ENCODE assay signal across 8 cellular contexts in genomic region chr11:66568124-66568916, GRCh38. TPM values are rescaled to one million over a fixed set of nuclear protein-coding genes. Genes with fewer than 3 reads are reported as not detected.
DNase-seq lines count a peak whose midpoint lies in the region; ATAC-seq, FAIRE-seq and TF ChIP-seq lines count a peak whose summit lies in the region.

CTSF (minus strand) TSS chr11:66568606; CDS start chr11:66568486, 120 bp downstream.

- intact Hi-C loops in activated CD8-positive, alpha-beta T cell treated with anti-CD3 and anti-CD28 coated beads for 36 hours (cut with micrococcal nuclease): no loop called here

- TF ChIP-seq CTCF in A549 (IDR thresholded peaks at IDR 0.05) (no peak), lung (IDR thresholded peaks at IDR 0.05; ENCODE audit: control extremely low read depth, extremely low read depth) (no peak)
- no peak for TF ChIP-seq CTCF in activated CD8-positive, alpha-beta T cell treated with anti-CD3 and anti-CD28 coated beads for 36 hours (IDR thresholded peaks at IDR 0.05)

- H3K4me1 Mint-ChIP-seq in activated CD8-positive, alpha-beta T cell treated with anti-CD3 and anti-CD28 coated beads for 36 hours (ENCODE audit: low read depth): peaks cover 2% of the 10 kb centered on the region

- peaks cover 7 to 11% of the 10 kb centered on the region in 2 donors for H3K27me3 ChIP-seq in duodenal mucosa (ENCODE audit: control insufficient read depth in 1 of 2, insufficient read depth in 2 of 2, low read length in 2 of 2)
- H3K27me3 ChIP-seq in lung (ENCODE audit: control insufficient read depth, insufficient read depth): no peaks in the 10 kb centered on the region

- ATAC-seq in A549: peak; percentile 92 to 95
- ATAC-seq in GM21619 (IDR thresholded peaks at IDR 0.05; ENCODE audit: unreplicated experiment): peak; percentile 58
- ATAC-seq in activated CD8-positive, alpha-beta T cell treated with anti-CD3 and anti-CD28 coated beads for 36 hours: peak; percentile 92
- ATAC-seq in lung (ENCODE audit: insufficient read depth, low FRiP score): peak; percentile 81
- ATAC-seq in GM21381 (IDR thresholded peaks at IDR 0.05; ENCODE audit: unreplicated experiment): no peak

- H3K4me3 Mint-ChIP-seq in activated CD8-positive, alpha-beta T cell treated with anti-CD3 and anti-CD28 coated beads for 36 hours: peak within 1 kb of the TSS; percentile 70

- TF ChIP-seq RAD21 in A549 (conservative IDR thresholded peaks at IDR 0.05 in 1 of 2, IDR thresholded peaks at IDR 0.05 in 1 of 2): no peak

- peak within 1 kb of the TSS; percentile 68 for H3K4me3 ChIP-seq in A549
- H3K4me3 ChIP-seq in duodenal mucosa (ENCODE audit: low read depth in 1 of 2, low read length in 2 of 2): peak within 1 kb of the TSS; percentile 56 to 66
- peak within 1 kb of the TSS; percentile 56 for H3K4me3 ChIP-seq in lung

- TF ChIP-seq EP300 in A549 (IDR thresholded peaks at IDR 0.05): no peak

- 29% methylated on average over 20 of the region's 77 CpGs for WGBS in A549 (ENCODE audit: missing lambda C conversion rate)
- WGBS in lung, 2 donors: 4 to 5% methylated on average over 69 to 77 of the region's 77 CpGs

- H3K36me3 ChIP-seq in duodenal mucosa (ENCODE audit: control insufficient read depth in 1 of 2, insufficient read depth in 2 of 2, low read length in 2 of 2) (no peaks in the 10 kb centered on the region), lung (ENCODE audit: control insufficient read depth in 2 of 2, insufficient read depth in 2 of 2, low read length in 2 of 2) (no peaks in the 10 kb centered on the region)

- H3K9me3 Mint-ChIP-seq in activated CD8-positive, alpha-beta T cell treated with anti-CD3 and anti-CD28 coated beads for 36 hours: no peaks in the 10 kb centered on the region

- CTCF ChIA-PET in A549 (lab: Yijun Ruan, JAX): interaction anchor here (0.9 to 3.1 kb wide), 10 partner anchors 10 to 137 kb away, joined by 3 to 16 read pairs (median 4); partner anchors contain the start of genes CCDC87, CCS, RBM14 and RBM4
- CTCF ChIA-PET in activated CD8-positive, alpha-beta T cell treated with anti-CD3 and anti-CD28 coated beads for 36 hours (lab: Charles Lee): interaction anchor here (1.0 to 4.8 kb wide), 8 partner anchors 10 to 265 kb away, joined by 3 to 22 read pairs (median 4); partner anchors contain the start of genes CCDC87, CCS and RBM4B

- H3K27ac ChIP-seq in A549 (peak within 1 kb of the TSS; percentile 80 to 87), duodenal mucosa (ENCODE audit: low read depth, low read length) (no peak within 1 kb of the TSS), lung (ENCODE audit: low read depth in 1 of 2, low read length in 1 of 2) (peak within 1 kb of the TSS in 1 of 2 donors; percentile 24)

- DNase-seq in A549 (ENCODE audit: low read depth in 1 of 2, low spot score in 1 of 2) (peak; percentile 83 to 97), NCI-H446 (lab: John Stamatoyannopoulos, UW) (peak; percentile 53 to 86), lung (ENCODE audit: low spot score) (peak; percentile 87)
- DNase-seq in activated CD8-positive, alpha-beta T cell treated with anti-CD3 and anti-CD28 coated beads for 36 hours: peak; percentile 73
- DNase-seq in stimulated activated CD8-positive, alpha-beta memory T cell treated with anti-CD3 and anti-CD28 coated beads, Interleukin-12 subunit alpha, Interleukin-12 subunit beta, amount 100 ng/mL, for 4 hours (ENCODE audit: low read depth): peak; percentile 53

- H3K27me3 Mint-ChIP-seq in activated CD8-positive, alpha-beta T cell treated with anti-CD3 and anti-CD28 coated beads for 36 hours: no peaks in the 10 kb centered on the region

- no peak within 1 kb of the TSS for H3K27ac Mint-ChIP-seq in activated CD8-positive, alpha-beta T cell treated with anti-CD3 and anti-CD28 coated beads for 36 hours

- H3K4me2 ChIP-seq in A549: peak within 1 kb of the TSS; percentile 99

- peak; percentile 53 for TF ChIP-seq POLR2A in A549 (IDR thresholded peaks at IDR 0.05; ENCODE audit: low read length)

- POLR2A ChIA-PET in A549 (lab: Yijun Ruan, JAX): interaction anchor here (0.9 to 2.2 kb wide), 5 partner anchors 8 to 89 kb away, joined by 3 to 10 read pairs (median 5); partner anchors contain the start of genes RBM14, RBM4 and ZDHHC24
- POLR2A ChIA-PET in activated CD8-positive, alpha-beta T cell treated with anti-CD3 and anti-CD28 coated beads for 36 hours (lab: Charles Lee): interaction anchor here (0.8 to 2.1 kb wide), 7 partner anchors 14 to 97 kb away, joined by 3 to 6 read pairs (median 3); partner anchors contain the start of gene DPP3

- peaks cover 5% of the 10 kb centered on the region; the same call in 1 of the 3 replicates for H3K4me1 ChIP-seq in A549
- H3K4me1 ChIP-seq in duodenal mucosa (ENCODE audit: control insufficient read depth in 1 of 2, insufficient read depth in 2 of 2, low read length in 2 of 2): peaks cover 3 to 4% of the 10 kb centered on the region in 2 donors
- peaks cover 0 to 5% of the 10 kb centered on the region in 2 donors for H3K4me1 ChIP-seq in lung (ENCODE audit: control insufficient read depth in 2 of 2, insufficient read depth in 2 of 2, low read length in 2 of 2)

- H3K36me3 Mint-ChIP-seq in activated CD8-positive, alpha-beta T cell treated with anti-CD3 and anti-CD28 coated beads for 36 hours (ENCODE audit: low read depth): no peaks in the 10 kb centered on the region

- H3K9ac ChIP-seq in duodenal mucosa (ENCODE audit: low read depth in 1 of 2, low read length in 2 of 2): no peak within 1 kb of the TSS

- no peaks in the 10 kb centered on the region for H3K9me3 ChIP-seq in A549
- H3K9me3 ChIP-seq in duodenal mucosa (ENCODE audit: control insufficient read depth in 1 of 2, low read length in 2 of 2): no peaks in the 10 kb centered on the region
- no peaks in the 10 kb centered on the region for H3K9me3 ChIP-seq in lung (ENCODE audit: control insufficient read depth in 2 of 2, insufficient read depth in 1 of 2, low read length in 1 of 2)

- FAIRE-seq in A549 (lab: Jason Lieb, UNC): peak; percentile 23

TF ChIP-seq in A549, 52 proteins besides CTCF, POLR2A, EP300 and RAD21 (continues in another document):
- no peak for TF ChIP-seq FOSL2 (IDR thresholded peaks at IDR 0.05)
- TF ChIP-seq FOSL2 (CRISPR knock-in tag; IDR thresholded peaks at IDR 0.05): no peak
- peak; percentile 36; the same call in 1 of the 2 replicates for TF ChIP-seq EHF (CRISPR knock-in tag; IDR thresholded peaks at IDR 0.05)
- peak; percentile 92 for TF ChIP-seq USF2 (IDR thresholded peaks at IDR 0.05)
- TF ChIP-seq SMC3 (IDR thresholded peaks at IDR 0.05): no peak
- TF ChIP-seq HMGXB4 (CRISPR knock-in tag; IDR thresholded peaks at IDR 0.05; ENCODE audit: borderline replicate concordance): no peak
- peak; percentile 99 for TF ChIP-seq E2F6 (IDR thresholded peaks at IDR 0.05; ENCODE audit: borderline replicate concordance, low read depth)
- no peak for TF ChIP-seq ZC3H11A (IDR thresholded peaks at IDR 0.05)
- no peak for TF ChIP-seq KDM5A (IDR thresholded peaks at IDR 0.05)
- TF ChIP-seq FOSB (CRISPR knock-in tag; IDR thresholded peaks at IDR 0.05): no peak
- TF ChIP-seq HOXB5 (CRISPR knock-in tag; IDR thresholded peaks at IDR 0.05): peak; percentile 78
- TF ChIP-seq HEYL (CRISPR knock-in tag; IDR thresholded peaks at IDR 0.05): no peak
- TF ChIP-seq HDAC2 (IDR thresholded peaks at IDR 0.05): no peak
- TF ChIP-seq MAZ (IDR thresholded peaks at IDR 0.05; ENCODE audit: borderline replicate concordance, low read depth, low read length): no peak
- no peak for TF ChIP-seq JUN (IDR thresholded peaks at IDR 0.05)
- 0 out of 2 replicates have a peak, but pooled peaks have one; percentile 71 for TF ChIP-seq HOXB13 (CRISPR knock-in tag; IDR thresholded peaks at IDR 0.05; ENCODE audit: low read depth)
- TF ChIP-seq FOXS1 (CRISPR knock-in tag; IDR thresholded peaks at IDR 0.05): peak; percentile 84; the same call in 1 of the 2 replicates
- TF ChIP-seq TP53 (CRISPR knock-in tag; IDR thresholded peaks at IDR 0.05): peak; percentile 63; the same call in 1 of the 2 replicates
- no peak for TF ChIP-seq CHD4 (IDR thresholded peaks at IDR 0.05; ENCODE audit: borderline replicate concordance)

RNA-seq across cellular contexts. Expression of gene CTSF, which starts in this region (rescaled TPM):
- polyA plus RNA-seq in A549 (2011; rRNA removed) (19.2 and 29.1 TPM in 2 replicates), A549 (2017; fragmentation: RNase III; extraction: RNeasy Plus Mini Kit Qiagen cat#74134 plus additional on column Dnase treatment) (23.0 to 32.1 TPM (median 29.8 TPM) in 3 replicates), lung (1 to 10 TPM; 6.6 to 8.2 TPM)
- 17.2 and 23.0 TPM in 2 replicates for polyA plus RNA-seq in A549 (2012; cell fraction: cytosol; rRNA removed)
- polyA plus RNA-seq in A549 (2012; cell fraction: nucleus; rRNA removed): 48.8 and 53.2 TPM in 2 replicates
- 17.2 and 25.4 TPM in 2 replicates for polyA minus RNA-seq in A549 (2011; rRNA and poly(A)+ RNA removed)
- 1 to 10 TPM in 1 of 2 experiments, under 1 TPM in 1; 0.68 to 1.3 TPM for total RNA-seq in activated CD8-positive, alpha-beta T cell treated with anti-CD3 and anti-CD28 coated beads for 36 hours
- 10 to 100 TPM in 1 of 2 donors, 1 to 10 TPM in 1; 7.7 to 39.6 TPM for total RNA-seq in lung
